In genomic region chr15:22869856-22870255, GRCh38 we compare ENCODE assay signal across 24 cellular contexts.
"Had no signal": no experiment of that assay in that cellular context is flagged by ENCODE, and none has a peak within 500 bp of the region (broad histone marks: within the 10 kb centered on the region; RNA-seq: fewer than 3 reads in every experiment).

No MANE protein-coding gene starts in this region.

- H3K9me3 ChIP-seq: lower lobe of right lung, ovary, psoas muscle, spleen, testis, tibial artery had no signal

- H3K27ac ChIP-seq: lower lobe of right lung, ovary, psoas muscle, skin epidermis, spleen, testis, tibial artery had no signal

- H3K27ac Mint-ChIP-seq: stimulated activated memory B cell treated with anti-CD40 and anti-IgM and Interleukin-4, amounts not matched to agents 10 μg/mL and 1 μg/mL and 100 μg/mL, for 72 hours; type B pancreatic cell had no signal

- H3K4me3 Mint-ChIP-seq: effector memory CD8-positive, alpha-beta T cell; immature natural killer cell; natural killer cell; stimulated activated memory B cell treated with anti-CD40 and anti-IgM and Interleukin-4, amounts not matched to agents 10 μg/mL and 1 μg/mL and 100 μg/mL, for 72 hours; type B pancreatic cell had no signal

- DNase-seq: cortex of kidney; effector memory CD8-positive, alpha-beta T cell; erythroblast; hypothalamus; immature natural killer cell; islet precursor cell; left ventricle myocardium superior; lower lobe of right lung; natural killer cell; occipital lobe; ovary; psoas muscle; right cardiac atrium; spleen; stimulated activated CD4-positive, alpha-beta T cell treated with anti-CD3 and anti-CD28 coated beads, Interleukin-4, amount 100 ng/mL, for 4 hours; stimulated activated naive CD8-positive, alpha-beta T cell treated with anti-CD3 and anti-CD28 coated beads, Interleukin-15, Interleukin-2, amounts not matched to agents 100 U/mL and 50 U/mL, for 24 hours; substantia nigra; testis; tibial artery had no signal

- H3K4me1 ChIP-seq: lower lobe of right lung, psoas muscle, spleen, testis had no signal

- H3K9me3 Mint-ChIP-seq: effector memory CD8-positive, alpha-beta T cell; immature natural killer cell; natural killer cell; stimulated activated memory B cell treated with anti-CD40 and anti-IgM and Interleukin-4, amounts not matched to agents 10 μg/mL and 1 μg/mL and 100 μg/mL, for 72 hours; type B pancreatic cell had no signal

- H3K27me3 Mint-ChIP-seq: effector memory CD8-positive, alpha-beta T cell; stimulated activated memory B cell treated with anti-CD40 and anti-IgM and Interleukin-4, amounts not matched to agents 10 μg/mL and 1 μg/mL and 100 μg/mL, for 72 hours; type B pancreatic cell had no signal

- ATAC-seq: effector memory CD8-positive, alpha-beta T cell; left ventricle myocardium superior; lower lobe of right lung; natural killer cell; psoas muscle; right cardiac atrium; stimulated activated memory B cell treated with anti-CD40 and anti-IgM and Interleukin-4, amounts not matched to agents 10 μg/mL and 1 μg/mL and 100 μg/mL, for 72 hours; stimulated activated naive CD8-positive, alpha-beta T cell treated with anti-CD3 and anti-CD28 coated beads, Interleukin-15, Interleukin-2, amounts not matched to agents 100 U/mL and 50 U/mL, for 24 hours had no signal

- H3K4me3 ChIP-seq: lower lobe of right lung, ovary, psoas muscle, skin epidermis, spleen, testis, tibial artery had no signal

- FAIRE-seq: endometrium, frontal cortex had no signal

- H3K27me3 ChIP-seq: ovary, spleen, testis, tibial artery had no signal

- H3K4me1 Mint-ChIP-seq: stimulated activated memory B cell treated with anti-CD40 and anti-IgM and Interleukin-4, amounts not matched to agents 10 μg/mL and 1 μg/mL and 100 μg/mL, for 72 hours had no signal

- H3K36me3 ChIP-seq: ovary had no signal
